2 cellular contexts compared by ENCODE assay signal in genomic region chr1:222233441-222234180, GRCh38.
A peak's percentile ranks its signal among the peaks of the same experiment; 100 is the strongest.
TF ChIP-seq lines count a peak whose summit lies in the region.

No MANE protein-coding gene starts in this region.

TF ChIP-seq in GM23338, 12 proteins besides CTCF, POLR2A, EP300 and RAD21 (continued from another document):
- TF ChIP-seq, protein P1, sequence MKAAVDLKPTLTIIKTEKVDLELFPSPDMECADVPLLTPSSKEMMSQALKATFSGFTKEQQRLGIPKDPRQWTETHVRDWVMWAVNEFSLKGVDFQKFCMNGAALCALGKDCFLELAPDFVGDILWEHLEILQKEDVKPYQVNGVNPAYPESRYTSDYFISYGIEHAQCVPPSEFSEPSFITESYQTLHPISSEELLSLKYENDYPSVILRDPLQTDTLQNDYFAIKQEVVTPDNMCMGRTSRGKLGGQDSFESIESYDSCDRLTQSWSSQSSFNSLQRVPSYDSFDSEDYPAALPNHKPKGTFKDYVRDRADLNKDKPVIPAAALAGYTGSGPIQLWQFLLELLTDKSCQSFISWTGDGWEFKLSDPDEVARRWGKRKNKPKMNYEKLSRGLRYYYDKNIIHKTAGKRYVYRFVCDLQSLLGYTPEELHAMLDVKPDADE (IDR thresholded peaks at IDR 0.05) = no peak
- TF ChIP-seq ZNF114 (CRISPR knock-in tag; IDR thresholded peaks at IDR 0.05) = no peak

TF ChIP-seq in K562, 482 proteins besides CTCF, POLR2A, EP300 and RAD21 (continued from another document):
- TF ChIP-seq DEAF1 (CRISPR knock-in tag; IDR thresholded peaks at IDR 0.05) = peak; percentile 78
- TF ChIP-seq ZNF766 (CRISPR knock-in tag; conservative IDR thresholded peaks at IDR 0.05) = 0 out of 2 replicates have a peak, but pooled peaks have one; percentile 24
